In genomic region chr6:167651251-167652041, GRCh38 we compare ENCODE assay signal across 31 cellular contexts.
DNase-seq lines count a peak whose midpoint lies in the region; ATAC-seq, FAIRE-seq and TF ChIP-seq lines count a peak whose summit lies in the region.
"Had no signal": no experiment of that assay in that cellular context is flagged by ENCODE, and none has a peak within 500 bp of the region (broad histone marks: within the 10 kb centered on the region; RNA-seq: fewer than 3 reads in every experiment).

No MANE protein-coding gene starts in this region.

- no peak overlapping the region for H2AFZ ChIP-seq in keratinocyte (ENCODE audit: control insufficient read depth, low read length)
- H2AFZ ChIP-seq in SK-N-SH (ENCODE audit: low read depth) = no peak overlapping the region
- H2AFZ ChIP-seq: hepatocyte had no signal

- H3K9me3 ChIP-seq in keratinocyte (ENCODE audit: control insufficient read depth, low read depth, low read length) (peaks cover 11% of the 10 kb centered on the region), SK-N-SH (no peaks in the 10 kb centered on the region)
- H3K9me3 ChIP-seq: A549, adrenal gland, MG63, neutrophil, sigmoid colon had no signal

- CTCF ChIA-PET in SK-N-SH (lab: Yijun Ruan, JAX) = no interaction called here

- TF ChIP-seq RAD21 in SK-N-SH (IDR thresholded peaks at IDR 0.05; ENCODE audit: low read length) = no peak

- dilution Hi-C loops in keratinocyte (cut with MboI; ENCODE audit: extremely low pct_ligation_motif_present, low sequenced_read_pairs) = no loop called here

- TF ChIP-seq EP300 in SK-N-SH (IDR thresholded peaks at IDR 0.05; ENCODE audit: borderline replicate concordance in 1 of 2, low read depth in 1 of 2, low read length in 1 of 2) = no peak

- no peak for ATAC-seq in HG03342 (IDR thresholded peaks at IDR 0.05; ENCODE audit: unreplicated experiment)
- ATAC-seq: A549; activated CD8-positive, alpha-beta T cell treated with anti-CD3 and anti-CD28 coated beads for 36 hours; Panc1 had no signal

- H3K9ac ChIP-seq in keratinocyte (ENCODE audit: control insufficient read depth, extremely low read depth, insufficient read depth, low read length) = no peak overlapping the region
- H3K9ac ChIP-seq in SK-N-SH = no peak overlapping the region
- H3K9ac ChIP-seq: KMS-11 had no signal

- H3K4me1 ChIP-seq in keratinocyte (ENCODE audit: control insufficient read depth, extremely low read depth, insufficient read depth, low read length) (no peaks in the 10 kb centered on the region), SK-N-SH (ENCODE audit: control insufficient read depth in 1 of 2, insufficient read depth in 2 of 2, low read depth in 1 of 2, low read length in 1 of 2) (no peaks in the 10 kb centered on the region; a peak in 1 of 4 replicates)
- H3K4me1 ChIP-seq: A549, adrenal gland, sigmoid colon had no signal

- H3K36me3 ChIP-seq in keratinocyte (ENCODE audit: control insufficient read depth in 2 of 2, extremely low read depth in 1 of 2, insufficient read depth in 2 of 2, low read length in 2 of 2) (no peaks in the 10 kb centered on the region), SK-N-SH (replicated peaks in 1 of 2; ENCODE audit: control insufficient read depth in 1 of 2, insufficient read depth in 2 of 2, low read length in 1 of 2) (no peaks in the 10 kb centered on the region)
- H3K36me3 ChIP-seq: adrenal gland, brain microvascular endothelial cell, MG63, neutrophil, sigmoid colon had no signal

- no peak for TF ChIP-seq CTCF in keratinocyte (optimal IDR thresholded peaks at IDR 0.05 in 1 of 3, IDR thresholded peaks at IDR 0.05 in 1 of 3, conservative IDR thresholded peaks at IDR 0.05 in 1 of 3; ENCODE audit: extremely low read depth in 1 of 3, insufficient read depth in 2 of 3, low read length in 3 of 3)
- no peak for TF ChIP-seq CTCF in SK-N-SH (IDR thresholded peaks at IDR 0.05)

- H3K9me2 ChIP-seq in SK-N-SH = no peaks in the 10 kb centered on the region

- POLR2A ChIA-PET in SK-N-SH (lab: Yijun Ruan, JAX) = no interaction called here

- H3F3A ChIP-seq in SK-N-SH (replicated peaks; ENCODE audit: insufficient read depth) = no peaks in the 10 kb centered on the region

- H3K4me2 ChIP-seq in keratinocyte (ENCODE audit: control insufficient read depth, extremely low read depth, insufficient read depth, low read depth, low read length) (no peak overlapping the region), SK-N-SH (no peak overlapping the region)
- H3K4me2 ChIP-seq: A549, hepatocyte, KMS-11 had no signal

- DNase-seq in GM12892 (ENCODE audit: insufficient read length) (no peak), amniotic epithelial cell (ENCODE audit: low read depth) (peak; percentile 1), keratinocyte (ENCODE audit: low read depth, low spot score) (no peak), posterior vena cava (ENCODE audit: low spot score) (peak; percentile 48), NCI-H526 treated with DMSO at 0.1 percent for 48 hours (lab: John Stamatoyannopoulos, UW) (no peak), SK-N-SH (no peak), NCI-H446 treated with DMSO at 0.1 percent for 48 hours (lab: John Stamatoyannopoulos, UW) (no peak)
- DNase-seq: activated CD4-positive, alpha-beta T cell treated with anti-CD3 and anti-CD28 coated beads for 1 hour; activated CD8-positive, alpha-beta memory T cell treated with anti-CD3 and anti-CD28 coated beads, Interleukin-2, amount 50 U/mL, for 48 hours; activated CD8-positive, alpha-beta T cell treated with anti-CD3 and anti-CD28 coated beads for 36 hours; activated naive CD4-positive, alpha-beta T cell treated with Interleukin-2 at 50 U/mL for 16 hours; adrenal gland; brain microvascular endothelial cell; Calu3; DMS79; left cardiac atrium; MG63; NCI-H2029; NCI-H2227 treated with DMSO at 0.1 percent for 48 hours; SHP77; sigmoid colon; stimulated activated CD4-positive, alpha-beta T cell treated with anti-CD3 and anti-CD28 coated beads, Interleukin-4, amount 100 ng/mL, for 24 hours; substantia nigra had no signal

- H3K4me3 ChIP-seq in keratinocyte (ENCODE audit: control insufficient read depth in 2 of 3, extremely low read depth in 1 of 3, insufficient read depth in 2 of 3, low read depth in 1 of 3, low read length in 3 of 3) = no peak overlapping the region
- no peak overlapping the region for H3K4me3 ChIP-seq in SK-N-SH (ENCODE audit: low read depth in 2 of 2, low read length in 1 of 2)
- H3K4me3 ChIP-seq: A549, adrenal gland, dorsolateral prefrontal cortex, hepatocyte, MG63, sigmoid colon had no signal

- no peak for TF ChIP-seq POLR2A in GM12892 (IDR thresholded peaks at IDR 0.05; ENCODE audit: low read depth, low read length)

- intact Hi-C loops in posterior vena cava (cut with DNase I) = no loop called here

- H3K79me2 ChIP-seq in keratinocyte (ENCODE audit: control insufficient read depth, insufficient read depth, low read length) (no peaks in the 10 kb centered on the region), SK-N-SH (ENCODE audit: insufficient read depth) (no peaks in the 10 kb centered on the region)
- H3K79me2 ChIP-seq: hepatocyte had no signal

- H4K20me1 ChIP-seq in keratinocyte (ENCODE audit: control insufficient read depth, extremely low read depth, insufficient read depth, low read length) (no peaks in the 10 kb centered on the region), SK-N-SH (ENCODE audit: insufficient read depth) (no peaks in the 10 kb centered on the region)

- no peaks in the 10 kb centered on the region for H3K9me1 ChIP-seq in keratinocyte (ENCODE audit: control insufficient read depth, extremely low read depth, insufficient read depth, low read length)

- H3K27me3 ChIP-seq in keratinocyte (ENCODE audit: control insufficient read depth, extremely low read depth, insufficient read depth, low read length) (no peaks in the 10 kb centered on the region), SK-N-SH (ENCODE audit: insufficient read depth) (no peaks in the 10 kb centered on the region)
- H3K27me3 ChIP-seq: adrenal gland, brain microvascular endothelial cell, hepatocyte, MG63 had no signal

- peak; percentile 65 for FAIRE-seq in GM12892 (lab: Jason Lieb, UNC)
- FAIRE-seq in keratinocyte (lab: Jason Lieb, UNC) = peak; percentile 76
- FAIRE-seq: A549, G401.6 had no signal

- WGBS in SK-N-SH (ENCODE audit: low lambda C conversion rate) = 48% methylated on average over 12 of the region's 12 CpGs

- H3K27ac ChIP-seq in keratinocyte (ENCODE audit: control insufficient read depth, insufficient read depth, low read length) = no peak overlapping the region
- no peak overlapping the region for H3K27ac ChIP-seq in SK-N-SH (ENCODE audit: low read depth in 2 of 2, low read length in 1 of 2)
- H3K27ac ChIP-seq: A549, adrenal gland, brain microvascular endothelial cell, dorsolateral prefrontal cortex, hepatocyte, KMS-11, neutrophil, sigmoid colon had no signal

TF ChIP-seq in SK-N-SH, 30 proteins besides CTCF, POLR2A, EP300 and RAD21 (continues in another document):
- TF ChIP-seq USF1 (IDR thresholded peaks at IDR 0.05; ENCODE audit: borderline replicate concordance, low read depth) (no peak), CHD2 (IDR thresholded peaks at IDR 0.05; ENCODE audit: low read length, partially characterized antibody) (no peak), MAX (IDR thresholded peaks at IDR 0.05; ENCODE audit: low read depth) (no peak), NFIC (IDR thresholded peaks at IDR 0.05; ENCODE audit: borderline replicate concordance) (no peak), MXI1 (IDR thresholded peaks at IDR 0.05; ENCODE audit: low read depth, low read length) (no peak), GATA2 (CRISPR knock-in tag; IDR thresholded peaks at IDR 0.05) (no peak), ZBTB33 (IDR thresholded peaks at IDR 0.05; ENCODE audit: borderline replicate concordance, low read depth) (no peak), ELF1 (IDR thresholded peaks at IDR 0.05) (no peak), TAF1 (IDR thresholded peaks at IDR 0.05; ENCODE audit: borderline replicate concordance, low read depth, low read length) (no peak), JUND (IDR thresholded peaks at IDR 0.05) (no peak), PBX3 (IDR thresholded peaks at IDR 0.05) (no peak)

Comparison
In these comparisons a context has a peak if more than half of its experiments do, and no peak if none do; other contexts are left out.
1. DNase-seq: peak in amniotic epithelial cell (single experiment) and posterior vena cava (single experiment); none in GM12892 (single experiment), keratinocyte (single experiment), NCI-H526 treated with DMSO at 0.1 percent for 48 hours (single experiment), SK-N-SH (single experiment) and NCI-H446 treated with DMSO at 0.1 percent for 48 hours (single experiment).